ENCODE assay signal across 16 cellular contexts in the genomic region with DNA sequence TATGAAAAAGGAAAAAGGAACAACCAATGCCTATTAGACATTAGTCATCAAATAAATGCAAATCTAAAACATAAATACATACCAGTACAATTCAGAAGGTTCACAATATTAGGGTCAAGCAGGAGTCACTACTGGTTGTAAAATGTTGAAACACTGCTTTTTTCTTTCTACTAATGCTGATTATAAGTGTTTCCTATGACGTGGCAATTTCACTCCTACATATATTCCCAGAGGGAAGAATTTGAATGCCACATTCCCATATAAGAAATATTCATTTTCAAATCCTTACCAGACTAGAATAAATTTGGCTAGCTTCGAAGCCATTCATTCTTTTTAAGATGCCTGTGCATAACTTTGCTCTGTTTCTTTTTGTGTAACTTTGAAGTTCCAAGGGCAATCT. TPM values are rescaled to one million over a fixed set of nuclear protein-coding genes. Genes with fewer than 3 reads are reported as not detected.
"Had no signal": no experiment of that assay in that cellular context is flagged by ENCODE, and none has a peak within 500 bp of the region (broad histone marks: within the 10 kb centered on the region; RNA-seq: fewer than 3 reads in every experiment).

No MANE protein-coding gene starts in this region.

- ATAC-seq: activated naive CD8-positive, alpha-beta T cell treated with anti-CD3 and anti-CD28 coated beads, Interleukin-2, amount 50 U/mL, for 24 hours had no signal

- H3K36me3 ChIP-seq: colonic mucosa, tibial nerve, vagina had no signal

- DNase-seq: activated B cell treated with CpG ODN at 0.5 μM for 24 hours; activated CD4-positive, alpha-beta T cell treated with anti-CD3 and anti-CD28 coated beads, Interleukin-2, amount 10 ng/mL, durations not matched to agents 7 days and 5 days; activated CD8-positive, alpha-beta memory T cell treated with anti-CD3 and anti-CD28 coated beads for 24 hours; activated naive CD4-positive, alpha-beta T cell treated with Interleukin-2 at 50 U/mL for 16 hours; activated naive CD8-positive, alpha-beta T cell treated with anti-CD3 and anti-CD28 coated beads, Interleukin-2, amount 50 U/mL, for 24 hours; colonic mucosa; effector CD8-positive, alpha-beta T cell; hippocampal formation; kidney glomerular epithelial cell; naive B cell; small intestine had no signal

- H3K4me3 ChIP-seq: colonic mucosa, tibial nerve, vagina had no signal

- H3K27ac ChIP-seq: colonic mucosa, tibial nerve, vagina had no signal

- H3K27me3 ChIP-seq: colonic mucosa, tibial nerve, vagina had no signal

- H3K9me3 ChIP-seq: colonic mucosa, tibial nerve, vagina had no signal

- H3K4me1 ChIP-seq: colonic mucosa, tibial nerve, vagina had no signal

RNA-seq across cellular contexts. Expression of a gene that starts 2.6 kb away (rescaled TPM):
- total RNA-seq: activated B cell treated with CpG ODN at 0.5 μM for 24 hours; activated CD4-positive, alpha-beta T cell treated with anti-CD3 and anti-CD28 coated beads, Interleukin-2, amount 10 ng/mL, durations not matched to agents 7 days and 5 days; cardiac septum; colonic mucosa; glomerular endothelial cell; mesenteric fat pad; tibial nerve; vagina had no signal
- polyA plus RNA-seq: small intestine had no signal

RNA-seq across cellular contexts. Expression of a gene that starts 8.4 kb away (rescaled TPM):
- total RNA-seq: activated B cell treated with CpG ODN at 0.5 μM for 24 hours; activated CD4-positive, alpha-beta T cell treated with anti-CD3 and anti-CD28 coated beads, Interleukin-2, amount 10 ng/mL, durations not matched to agents 7 days and 5 days; cardiac septum; colonic mucosa; glomerular endothelial cell; mesenteric fat pad; tibial nerve; vagina had no signal
- polyA plus RNA-seq: small intestine had no signal

RNA-seq across cellular contexts. Expression of a gene that starts 14.0 kb away (rescaled TPM):
- total RNA-seq: activated B cell treated with CpG ODN at 0.5 μM for 24 hours; activated CD4-positive, alpha-beta T cell treated with anti-CD3 and anti-CD28 coated beads, Interleukin-2, amount 10 ng/mL, durations not matched to agents 7 days and 5 days; cardiac septum; colonic mucosa; glomerular endothelial cell; mesenteric fat pad; tibial nerve; vagina had no signal
- polyA plus RNA-seq: small intestine had no signal

RNA-seq across cellular contexts. Expression of a gene that starts 25.7 kb away (rescaled TPM):
- total RNA-seq: activated B cell treated with CpG ODN at 0.5 μM for 24 hours; activated CD4-positive, alpha-beta T cell treated with anti-CD3 and anti-CD28 coated beads, Interleukin-2, amount 10 ng/mL, durations not matched to agents 7 days and 5 days; cardiac septum; colonic mucosa; glomerular endothelial cell; mesenteric fat pad; tibial nerve; vagina had no signal
- polyA plus RNA-seq: small intestine had no signal

RNA-seq across cellular contexts. Expression of a gene that starts 31.4 kb away (rescaled TPM):
- total RNA-seq: activated B cell treated with CpG ODN at 0.5 μM for 24 hours; activated CD4-positive, alpha-beta T cell treated with anti-CD3 and anti-CD28 coated beads, Interleukin-2, amount 10 ng/mL, durations not matched to agents 7 days and 5 days; cardiac septum; colonic mucosa; glomerular endothelial cell; mesenteric fat pad; tibial nerve; vagina had no signal
- polyA plus RNA-seq: small intestine had no signal
